26 cellular contexts compared by ENCODE assay signal in genomic region chr4:92334716-92335350, GRCh38. TPM values are rescaled to one million over a fixed set of nuclear protein-coding genes. Genes with fewer than 3 reads are reported as not detected.
DNase-seq lines count a peak whose midpoint lies in the region; ATAC-seq and TF ChIP-seq lines count a peak whose summit lies in the region.
"Had no signal": no experiment of that assay in that cellular context is flagged by ENCODE, and none has a peak within 500 bp of the region (broad histone marks: within the 10 kb centered on the region; RNA-seq: fewer than 3 reads in every experiment).

No MANE protein-coding gene starts in this region.

- H3K27ac ChIP-seq in upper lobe of right lung, result no peak overlapping the region
- H3K27ac ChIP-seq: 22Rv1, ascending aorta, lower lobe of right lung, ovary, PC-9, SJCRH30, skin epidermis, stomach had no signal

- no peaks in the 10 kb centered on the region for H3K27me3 ChIP-seq in upper lobe of right lung
- H3K27me3 ChIP-seq: ascending aorta, ovary, SJCRH30, stomach had no signal

- no peaks in the 10 kb centered on the region for H3K4me1 ChIP-seq in upper lobe of right lung
- H3K4me1 ChIP-seq: ascending aorta, Caco-2, lower lobe of right lung, SJCRH30 had no signal

- ATAC-seq in left ventricle myocardium superior (peak; percentile 97), sciatic nerve (peak; percentile 66), upper lobe of right lung (no peak), esophagus mucosa (no peak)

- intact Hi-C loops in left ventricle myocardium superior (cut with micrococcal nuclease) (no loop called here), sciatic nerve (cut with DNase I) (no loop called here), upper lobe of right lung (cut with DNase I) (no loop called here)

- DNase-seq in DMS 273 (lab: John Stamatoyannopoulos, UW; ENCODE audit: unreplicated experiment) (peak; percentile 8), DMS 273 treated with DMSO at 0.1 percent for 48 hours (lab: John Stamatoyannopoulos, UW) (no peak), cerebellar cortex (ENCODE audit: low spot score) (peak; percentile 46), left ventricle myocardium superior (no peak), sciatic nerve (ENCODE audit: low spot score) (no peak), upper lobe of right lung (no peak), epidermal melanocyte (ENCODE audit: insufficient read length, low spot score) (no peak)
- DNase-seq: activated CD4-positive, alpha-beta memory T cell treated with anti-CD3 and anti-CD28 coated beads, Interleukin-2, amount 10 ng/mL, durations not matched to agents 7 days and 5 days; activated CD4-positive, CD25-positive, alpha-beta regulatory T cell; activated naive CD4-positive, alpha-beta T cell treated with anti-CD3 and anti-CD28 coated beads for 36 hours; activated T-cell treated with anti-CD3 and anti-CD28 coated beads, Interleukin-2, amount 50 U/mL, for 1 hour; Caco-2; cortex of kidney; lower lobe of right lung; NCI-H1417 treated with DMSO at 0.1 percent for 48 hours; NCI-H774; ovary; PC-9; SJCRH30; stimulated activated CD4-positive, alpha-beta T cell treated with anti-CD3 and anti-CD28 coated beads, Interleukin-4, amount 100 ng/mL, for 1 hour; stomach had no signal

- TF ChIP-seq CTCF in upper lobe of right lung (IDR thresholded peaks at IDR 0.05), result no peak

- no peaks in the 10 kb centered on the region for H3K36me3 ChIP-seq in upper lobe of right lung
- H3K36me3 ChIP-seq: ascending aorta, lower lobe of right lung, ovary, SJCRH30, stomach had no signal

- no peak overlapping the region for H3K4me3 ChIP-seq in upper lobe of right lung
- H3K4me3 ChIP-seq: ascending aorta, lower lobe of right lung, ovary, PC-9, SJCRH30, skin epidermis, stomach had no signal

- H3K9me3 ChIP-seq in upper lobe of right lung, result no peaks in the 10 kb centered on the region
- H3K9me3 ChIP-seq: ascending aorta, Caco-2, lower lobe of right lung, ovary, SJCRH30, stomach had no signal

RNA-seq across cellular contexts. Expression of gene GRID2, which starts 31.1 kb away (rescaled TPM):
- total RNA-seq in left ventricle myocardium superior (0.40 TPM), sciatic nerve (1.4 TPM), upper lobe of right lung (not detected), esophagus mucosa (not detected)
- total RNA-seq: activated CD4-positive, alpha-beta memory T cell treated with anti-CD3 and anti-CD28 coated beads, Interleukin-2, amount 10 ng/mL, durations not matched to agents 7 days and 5 days; activated naive CD4-positive, alpha-beta T cell treated with anti-CD3 and anti-CD28 coated beads for 36 hours; ascending aorta; B cell; Caco-2; lower lobe of right lung; PC-9 had no signal

Comparison
In these comparisons a context has a peak if more than half of its experiments do, and no peak if none do; other contexts are left out.
1. DNase-seq: peak in DMS 273 (single experiment) and cerebellar cortex (single experiment); none in DMS 273 treated with DMSO at 0.1 percent for 48 hours (single experiment), left ventricle myocardium superior (single experiment), sciatic nerve (single experiment), upper lobe of right lung (single experiment) and epidermal melanocyte (single experiment).
2. ATAC-seq: peak in left ventricle myocardium superior (single experiment) and sciatic nerve (single experiment); none in upper lobe of right lung (single experiment) and esophagus mucosa (single experiment).